ENCODE assay signal across 10 cellular contexts in the genomic region with DNA sequence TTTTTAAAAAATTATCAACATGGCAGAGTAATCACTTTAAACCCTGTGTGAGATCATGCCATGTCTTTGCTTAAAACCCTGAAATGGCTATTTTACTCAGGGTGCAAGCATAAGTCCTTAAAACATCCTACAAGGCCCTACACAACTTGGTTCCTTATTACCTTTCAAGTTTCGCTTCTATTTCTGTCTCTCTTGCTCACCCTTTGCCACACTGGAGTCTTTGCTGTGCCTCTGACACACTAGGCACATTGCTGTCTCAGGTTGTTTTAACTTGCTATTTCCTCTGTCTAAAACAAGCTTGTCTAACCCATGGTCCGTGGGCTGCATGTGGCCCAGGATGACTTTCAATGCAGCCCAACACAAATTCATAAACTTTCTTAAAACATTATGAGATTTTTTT.
DNase-seq lines count a peak whose midpoint lies in the region; ATAC-seq and TF ChIP-seq lines count a peak whose summit lies in the region.
"Had no signal": no experiment of that assay in that cellular context is flagged by ENCODE, and none has a peak within 500 bp of the region (broad histone marks: within the 10 kb centered on the region; RNA-seq: fewer than 3 reads in every experiment).

No MANE protein-coding gene starts in this region.

- peak; percentile 63 for ATAC-seq in GM19397 (IDR thresholded peaks at IDR 0.05; ENCODE audit: unreplicated experiment)
- ATAC-seq in HG03025 (IDR thresholded peaks at IDR 0.05; ENCODE audit: low FRiP score, unreplicated experiment) = peak; percentile 84

- no peak for TF ChIP-seq CTCF in GM12865 (IDR thresholded peaks at IDR 0.05; ENCODE audit: insufficient read depth, low read depth, low read length, missing control alignments)

- H3K4me3 ChIP-seq in GM12865 (ENCODE audit: low read depth, low read length) = peak overlapping the region; percentile 38

- peak; percentile 70 for DNase-seq in GM12865 (ENCODE audit: low read depth)
- DNase-seq in RPMI8226 = peak; percentile 75
- no peak for DNase-seq in NCI-H128 (lab: John Stamatoyannopoulos, UW; ENCODE audit: unreplicated experiment)
- no peak for DNase-seq in nucleus accumbens (lab: John Stamatoyannopoulos, UW)
- DNase-seq in glomerular visceral epithelial cell (ENCODE audit: extremely low spot score) = no peak
- DNase-seq in NAMALWA (ENCODE audit: low spot score) = no peak
- DNase-seq: CD4-positive, alpha-beta memory T cell; foreskin melanocyte had no signal

Comparison
In these comparisons a context has a peak if more than half of its experiments do, and no peak if none do; other contexts are left out.
1. DNase-seq: peak in GM12865 (single experiment) and RPMI8226 (single experiment); none in NCI-H128 (single experiment), nucleus accumbens (0 of 56), glomerular visceral epithelial cell (single experiment) and NAMALWA (single experiment).